ENCODE assay signal across 13 cellular contexts in the genomic region with DNA sequence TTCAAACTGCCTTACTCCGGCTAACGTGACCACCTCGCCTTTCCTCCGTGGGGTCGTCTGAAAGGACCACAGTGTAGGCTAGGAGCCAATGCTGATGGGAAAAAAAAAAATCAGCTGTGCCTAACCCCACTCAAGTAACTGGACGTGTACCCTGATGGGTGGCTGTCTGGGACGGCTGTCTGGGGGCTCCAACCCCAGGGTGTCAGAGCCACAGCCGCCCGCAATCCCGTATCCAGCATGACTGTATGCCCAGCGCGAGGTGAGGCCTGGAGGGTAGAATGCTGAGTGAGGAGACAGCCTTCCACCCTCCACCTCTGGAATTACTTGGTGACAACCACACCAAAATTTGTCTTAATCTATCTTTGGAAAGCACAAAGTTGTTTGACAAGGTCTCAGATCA. TPM values are rescaled to one million over a fixed set of nuclear protein-coding genes. Genes with fewer than 3 reads are reported as not detected.
DNase-seq lines count a peak whose midpoint lies in the region; ATAC-seq and TF ChIP-seq lines count a peak whose summit lies in the region.
"Had no signal": no experiment of that assay in that cellular context is flagged by ENCODE, and none has a peak within 500 bp of the region (broad histone marks: within the 10 kb centered on the region; RNA-seq: fewer than 3 reads in every experiment).

No MANE protein-coding gene starts in this region.

- peak overlapping the region; percentile 15 for H3K27ac Mint-ChIP-seq in T-helper 1 cell treated with Interleukin-12 subunit alpha and Interleukin-12 subunit beta and Interleukin-4 antibody, amounts not matched to agents 30 μg/mL and 1 μg/mL, for 36 hours
- H3K27ac Mint-ChIP-seq in endothelial cell (ENCODE audit: unreplicated experiment) = peak overlapping the region; percentile 67

- no peaks in the 10 kb centered on the region for H3K9me3 Mint-ChIP-seq in T-helper 1 cell treated with Interleukin-12 subunit alpha and Interleukin-12 subunit beta and Interleukin-4 antibody, amounts not matched to agents 30 μg/mL and 1 μg/mL, for 36 hours
- H3K9me3 Mint-ChIP-seq in endothelial cell (ENCODE audit: unreplicated experiment) = no peaks in the 10 kb centered on the region

- WGBS in sigmoid colon, 2 donors = 88% methylated on average over 12 of the region's 12 CpGs

- intact Hi-C loops in sigmoid colon (cut with DNase I) = no loop called here

- H3K36me3 Mint-ChIP-seq in T-helper 1 cell treated with Interleukin-12 subunit alpha and Interleukin-12 subunit beta and Interleukin-4 antibody, amounts not matched to agents 30 μg/mL and 1 μg/mL, for 36 hours (ENCODE audit: low read depth) = peaks cover 29% of the 10 kb centered on the region
- H3K36me3 Mint-ChIP-seq in endothelial cell (ENCODE audit: low read depth, unreplicated experiment) = peaks cover 37% of the 10 kb centered on the region

- H3K36me3 ChIP-seq in RWPE2 (ENCODE audit: low read depth) (peaks cover 61% of the 10 kb centered on the region), sigmoid colon (peaks cover under 1 to 28% (median 2%) of the 10 kb centered on the region in 4 donors), WERI-Rb-1 (peaks cover 66% of the 10 kb centered on the region)

- peaks cover 50% of the 10 kb centered on the region for H3K4me1 Mint-ChIP-seq in T-helper 1 cell treated with Interleukin-12 subunit alpha and Interleukin-12 subunit beta and Interleukin-4 antibody, amounts not matched to agents 30 μg/mL and 1 μg/mL, for 36 hours (ENCODE audit: low read depth)
- peaks cover 25% of the 10 kb centered on the region for H3K4me1 Mint-ChIP-seq in endothelial cell (ENCODE audit: unreplicated experiment)

- no peak for TF ChIP-seq EP300 in sigmoid colon (IDR thresholded peaks at IDR 0.05)

- peak overlapping the region; percentile 43 for H3K4me3 Mint-ChIP-seq in T-helper 1 cell treated with Interleukin-12 subunit alpha and Interleukin-12 subunit beta and Interleukin-4 antibody, amounts not matched to agents 30 μg/mL and 1 μg/mL, for 36 hours
- peak overlapping the region; percentile 79 for H3K4me3 Mint-ChIP-seq in endothelial cell (ENCODE audit: unreplicated experiment)

- H3K4me1 ChIP-seq in RWPE2 (ENCODE audit: insufficient read depth, poor library complexity, severe bottlenecking) = peaks cover 47% of the 10 kb centered on the region
- peaks cover 0 to 86% (median 83%) of the 10 kb centered on the region in 4 donors for H3K4me1 ChIP-seq in sigmoid colon

- ATAC-seq in RWPE2 (ENCODE audit: low read depth) = no peak
- no peak for ATAC-seq in HG02884 (IDR thresholded peaks at IDR 0.05; ENCODE audit: unreplicated experiment)
- ATAC-seq: left lobe of liver had no signal

- no peak overlapping the region for H3K4me3 ChIP-seq in RWPE2 (ENCODE audit: severe bottlenecking)
- H3K4me3 ChIP-seq in sigmoid colon = no peak overlapping the region
- H3K4me3 ChIP-seq in WERI-Rb-1 (ENCODE audit: low read depth, low read length) = no peak overlapping the region

- DNase-seq in T-helper 1 cell = no peak
- DNase-seq in RWPE2 (ENCODE audit: low spot score) = no peak
- DNase-seq in endothelial cell (ENCODE audit: low spot score) = no peak
- DNase-seq in sigmoid colon = no peak
- DNase-seq in WERI-Rb-1 = no peak
- no peak for DNase-seq in dermis blood vessel endothelial cell
- DNase-seq: foreskin fibroblast, GF-D8, SHP77 had no signal

- H3K27me3 Mint-ChIP-seq in T-helper 1 cell treated with Interleukin-12 subunit alpha and Interleukin-12 subunit beta and Interleukin-4 antibody, amounts not matched to agents 30 μg/mL and 1 μg/mL, for 36 hours (ENCODE audit: low read depth) = no peaks in the 10 kb centered on the region
- H3K27me3 Mint-ChIP-seq in endothelial cell (ENCODE audit: unreplicated experiment) = peaks cover 19% of the 10 kb centered on the region

- no peak for TF ChIP-seq CTCF in RWPE2 (IDR thresholded peaks at IDR 0.05; ENCODE audit: poor library complexity, severe bottlenecking)
- TF ChIP-seq CTCF in endothelial cell (IDR thresholded peaks at IDR 0.05; ENCODE audit: unreplicated experiment) = no peak
- TF ChIP-seq CTCF in sigmoid colon (IDR thresholded peaks at IDR 0.05) = no peak
- TF ChIP-seq CTCF in WERI-Rb-1 (IDR thresholded peaks at IDR 0.05; ENCODE audit: low read depth, low read length) = no peak

- no peak for TF ChIP-seq POLR2A in sigmoid colon (IDR thresholded peaks at IDR 0.05)

- no peaks in the 10 kb centered on the region for H3K27me3 ChIP-seq in RWPE2 (ENCODE audit: insufficient read depth, poor library complexity, severe bottlenecking)
- no peaks in the 10 kb centered on the region for H3K27me3 ChIP-seq in sigmoid colon
- H3K27me3 ChIP-seq in WERI-Rb-1 (ENCODE audit: insufficient read depth, low read depth, severe bottlenecking) = no peaks in the 10 kb centered on the region

- H3K27ac ChIP-seq in RWPE2 (ENCODE audit: poor library complexity, severe bottlenecking) (peak overlapping the region; percentile 92), sigmoid colon (peak overlapping the region; percentile 89 to 100 (median 98)), WERI-Rb-1 (no peak overlapping the region)

- no peaks in the 10 kb centered on the region for H3K9me3 ChIP-seq in RWPE2 (ENCODE audit: severe bottlenecking)
- no peaks in the 10 kb centered on the region for H3K9me3 ChIP-seq in sigmoid colon
- H3K9me3 ChIP-seq in WERI-Rb-1 (ENCODE audit: severe bottlenecking) = no peaks in the 10 kb centered on the region

RNA-seq across cellular contexts. Expression of gene CSNK1D, which starts 2.8 kb away (rescaled TPM):
- total RNA-seq in endothelial cell (ENCODE audit: unreplicated experiment) = 149 TPM
- 10 to 100 TPM; 45.1 to 61.2 (median 48.9) TPM for total RNA-seq in sigmoid colon
- polyA plus RNA-seq in sigmoid colon = 100 to 1,000 TPM in 1 of 3 donors, 10 to 100 TPM in 2; 55.9 to 142 (median 86.2) TPM
- total RNA-seq in dermis blood vessel endothelial cell = 39.3 and 69.2 TPM in 2 replicates

RNA-seq across cellular contexts. Expression of gene SLC16A3, which starts 41.8 kb away (rescaled TPM):
- total RNA-seq in endothelial cell (ENCODE audit: unreplicated experiment) (76.2 TPM), sigmoid colon (10 to 100 TPM in 3 of 4 donors, 1 to 10 TPM in 1; 9.6 to 19.7 (median 11.6) TPM), dermis blood vessel endothelial cell (99.4 and 121 TPM in 2 replicates)
- polyA plus RNA-seq in sigmoid colon = 100 to 1,000 TPM in 1 of 3 donors, 10 to 100 TPM in 2; 10.8 to 140 (median 37.9) TPM

RNA-seq across cellular contexts. Expression of gene CD7, which starts 46.8 kb away (rescaled TPM):
- total RNA-seq in endothelial cell (ENCODE audit: unreplicated experiment) (not detected), sigmoid colon (1 to 10 TPM in 2 of 4 donors, not detected in 2; 2.8 to 4.3 TPM), dermis blood vessel endothelial cell (not detected in 2 replicates)
- 10 to 100 TPM in 1 of 3 donors, 1 to 10 TPM in 1, under 1 TPM in 1; 0.60 to 38.3 (median 4.6) TPM for polyA plus RNA-seq in sigmoid colon
- total RNA-seq: A172 had no signal

RNA-seq across cellular contexts. Expression of gene CCDC57, which starts 58.0 kb away (rescaled TPM):
- total RNA-seq in endothelial cell (ENCODE audit: unreplicated experiment) (37.2 TPM), sigmoid colon (10 to 100 TPM; 13.3 to 34.1 (median 20.8) TPM), dermis blood vessel endothelial cell (5.4 and 9.4 TPM in 2 replicates)
- 10 to 100 TPM; 17.4 to 47.8 (median 25.4) TPM for polyA plus RNA-seq in sigmoid colon
